ENCODE assay signal across 1 cellular context in genomic region chr3:45042162-45042561, GRCh38.
TF ChIP-seq lines count a peak whose summit lies in the region.

No MANE protein-coding gene starts in this region.

TF ChIP-seq in K562, 482 proteins besides CTCF, POLR2A, EP300 and RAD21 (continued from another document):
- no peak for TF ChIP-seq HNRNPK (IDR thresholded peaks at IDR 0.05; ENCODE audit: low read depth, low read length, poor library complexity, severe bottlenecking)
- no peak for TF ChIP-seq ZNF407 (IDR thresholded peaks at IDR 0.05; ENCODE audit: low read depth)
- peak; percentile 7; the same call in 1 of the 2 replicates for TF ChIP-seq ZNF175 (CRISPR knock-in tag; IDR thresholded peaks at IDR 0.05; ENCODE audit: low read depth)
- 0 out of 2 replicates have a peak, but pooled peaks have one; percentile 63 for TF ChIP-seq NFRKB (IDR thresholded peaks at IDR 0.05; ENCODE audit: low read depth)
- TF ChIP-seq, protein P1, sequence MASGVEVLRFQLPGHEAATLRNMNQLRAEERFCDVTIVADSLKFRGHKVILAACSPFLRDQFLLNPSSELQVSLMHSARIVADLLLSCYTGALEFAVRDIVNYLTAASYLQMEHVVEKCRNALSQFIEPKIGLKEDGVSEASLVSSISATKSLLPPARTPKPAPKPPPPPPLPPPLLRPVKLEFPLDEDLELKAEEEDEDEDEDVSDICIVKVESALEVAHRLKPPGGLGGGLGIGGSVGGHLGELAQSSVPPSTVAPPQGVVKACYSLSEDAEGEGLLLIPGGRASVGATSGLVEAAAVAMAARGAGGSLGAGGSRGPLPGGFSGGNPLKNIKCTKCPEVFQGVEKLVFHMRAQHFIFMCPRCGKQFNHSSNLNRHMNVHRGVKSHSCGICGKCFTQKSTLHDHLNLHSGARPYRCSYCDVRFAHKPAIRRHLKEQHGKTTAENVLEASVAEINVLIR (CRISPR knock-in tag; IDR thresholded peaks at IDR 0.05): no peak
- TF ChIP-seq CBFA2T3 (IDR thresholded peaks at IDR 0.05): 0 out of 2 replicates have a peak, but pooled peaks have one; percentile 2
